In genomic region chr22:23787600-23787896, GRCh38 we compare ENCODE assay signal across 1 cellular context.
TF ChIP-seq lines count a peak whose summit lies in the region.

No MANE protein-coding gene starts in this region.

TF ChIP-seq in SK-N-SH treated with all-trans-retinoic acid at 6 μM for 48 hours, 23 proteins besides CTCF, POLR2A, EP300 and RAD21 (continued from another document):
- TF ChIP-seq PATZ1 (CRISPR knock-in tag; IDR thresholded peaks at IDR 0.05; ENCODE audit: borderline replicate concordance) (no peak), GLIS3 (CRISPR knock-in tag; IDR thresholded peaks at IDR 0.05) (no peak), ARNTL (CRISPR knock-in tag; IDR thresholded peaks at IDR 0.05; ENCODE audit: borderline replicate concordance, low read depth) (no peak), PPARA (CRISPR knock-in tag; IDR thresholded peaks at IDR 0.05; ENCODE audit: borderline replicate concordance) (no peak), ZNF70 (CRISPR knock-in tag; IDR thresholded peaks at IDR 0.05) (no peak)
